In the genomic region with DNA sequence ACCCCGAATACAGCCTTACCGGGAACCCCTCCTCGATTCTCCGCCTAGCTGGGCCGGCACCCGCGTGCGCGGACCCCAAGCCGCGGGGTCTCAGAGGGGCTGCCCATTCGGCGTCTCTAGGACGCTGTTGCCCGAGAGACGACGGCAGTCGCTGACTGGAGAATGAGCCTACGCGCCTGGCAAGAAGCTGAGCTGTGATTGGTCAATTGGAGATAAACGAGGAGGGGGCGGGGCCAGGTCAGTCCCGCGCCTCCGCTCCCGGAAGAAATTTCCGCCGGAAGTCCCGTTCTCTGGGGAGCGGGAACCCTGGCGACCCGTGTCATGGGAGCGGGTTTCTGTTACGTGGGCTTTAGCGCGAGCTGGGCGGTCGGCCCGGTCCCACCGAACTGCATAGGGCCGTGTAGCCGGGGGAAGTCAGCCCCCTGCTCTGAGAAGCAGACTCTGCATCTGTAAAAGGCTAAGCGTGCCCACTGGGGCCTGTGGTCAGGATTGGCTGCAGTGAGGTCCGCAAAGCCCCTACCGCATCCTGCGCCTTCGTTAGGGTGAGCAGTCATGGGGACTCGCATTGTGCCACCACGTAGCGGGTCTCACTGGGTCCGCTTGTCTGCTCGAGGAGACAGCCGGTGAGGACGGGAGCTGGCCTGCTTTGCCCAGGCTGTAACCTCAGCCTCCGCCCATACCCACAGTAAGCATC, we compare ENCODE assay signal across 8 cellular contexts. TPM values are rescaled to one million over a fixed set of nuclear protein-coding genes. Genes with fewer than 3 reads are reported as not detected.
A peak's percentile ranks its signal among the peaks of the same experiment; 100 is the strongest.
DNase-seq lines count a peak whose midpoint lies in the region; ATAC-seq and TF ChIP-seq lines count a peak whose summit lies in the region.

A gene with protein sequence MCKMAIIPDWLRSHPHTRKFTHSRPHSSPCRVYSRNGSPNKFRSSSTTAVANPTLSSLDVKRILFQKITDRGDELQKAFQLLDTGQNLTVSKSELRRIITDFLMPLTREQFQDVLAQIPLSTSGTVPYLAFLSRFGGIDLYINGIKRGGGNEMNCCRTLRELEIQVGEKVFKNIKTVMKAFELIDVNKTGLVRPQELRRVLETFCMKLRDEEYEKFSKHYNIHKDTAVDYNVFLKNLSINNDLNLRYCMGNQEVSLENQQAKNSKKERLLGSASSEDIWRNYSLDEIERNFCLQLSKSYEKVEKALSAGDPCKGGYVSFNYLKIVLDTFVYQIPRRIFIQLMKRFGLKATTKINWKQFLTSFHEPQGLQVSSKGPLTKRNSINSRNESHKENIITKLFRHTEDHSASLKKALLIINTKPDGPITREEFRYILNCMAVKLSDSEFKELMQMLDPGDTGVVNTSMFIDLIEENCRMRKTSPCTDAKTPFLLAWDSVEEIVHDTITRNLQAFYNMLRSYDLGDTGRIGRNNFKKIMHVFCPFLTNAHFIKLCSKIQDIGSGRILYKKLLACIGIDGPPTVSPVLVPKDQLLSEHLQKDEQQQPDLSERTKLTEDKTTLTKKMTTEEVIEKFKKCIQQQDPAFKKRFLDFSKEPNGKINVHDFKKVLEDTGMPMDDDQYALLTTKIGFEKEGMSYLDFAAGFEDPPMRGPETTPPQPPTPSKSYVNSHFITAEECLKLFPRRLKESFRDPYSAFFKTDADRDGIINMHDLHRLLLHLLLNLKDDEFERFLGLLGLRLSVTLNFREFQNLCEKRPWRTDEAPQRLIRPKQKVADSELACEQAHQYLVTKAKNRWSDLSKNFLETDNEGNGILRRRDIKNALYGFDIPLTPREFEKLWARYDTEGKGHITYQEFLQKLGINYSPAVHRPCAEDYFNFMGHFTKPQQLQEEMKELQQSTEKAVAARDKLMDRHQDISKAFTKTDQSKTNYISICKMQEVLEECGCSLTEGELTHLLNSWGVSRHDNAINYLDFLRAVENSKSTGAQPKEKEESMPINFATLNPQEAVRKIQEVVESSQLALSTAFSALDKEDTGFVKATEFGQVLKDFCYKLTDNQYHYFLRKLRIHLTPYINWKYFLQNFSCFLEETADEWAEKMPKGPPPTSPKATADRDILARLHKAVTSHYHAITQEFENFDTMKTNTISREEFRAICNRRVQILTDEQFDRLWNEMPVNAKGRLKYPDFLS (N-terminal part only) (minus strand): TSS at position 157 of the 694 bp plus-strand sequence. CDS start 29,987 bp downstream, outside the sequence.

- H3K9me3 ChIP-seq in left ventricle myocardium inferior (replicated peaks) (no peaks in the 10 kb centered on the region), upper lobe of right lung (no peaks in the 10 kb centered on the region)

- H3K27ac Mint-ChIP-seq in T-cell (peak within 1 kb of the TSS; percentile 53 to 85), progenitor cell of endocrine pancreas (peak within 1 kb of the TSS; percentile 96)

- peak within 1 kb of the TSS; percentile 95 for H3K4me3 ChIP-seq in left ventricle myocardium inferior
- H3K4me3 ChIP-seq in upper lobe of right lung: peak within 1 kb of the TSS; percentile 95

- H3K36me3 ChIP-seq in left ventricle myocardium inferior (no peaks in the 10 kb centered on the region), upper lobe of right lung (no peaks in the 10 kb centered on the region)

- H3K27me3 ChIP-seq in left ventricle myocardium inferior (ENCODE audit: low read depth) (no peaks in the 10 kb centered on the region), upper lobe of right lung (no peaks in the 10 kb centered on the region)

- CTCF ChIA-PET in T-cell (lab: Charles Lee): interaction anchor here in 1 of 2 donors (0.8 kb wide), 1 partner anchor 1253 kb away, joined by 4 read pairs; no protein-coding TSS in a partner anchor

- peak within 1 kb of the TSS; percentile 86 for H3K27ac ChIP-seq in left ventricle myocardium inferior (replicated peaks)
- peak within 1 kb of the TSS; percentile 91 for H3K27ac ChIP-seq in upper lobe of right lung

- H3K36me3 Mint-ChIP-seq in T-cell (no peaks in the 10 kb centered on the region), progenitor cell of endocrine pancreas (ENCODE audit: insufficient read depth) (no peaks in the 10 kb centered on the region)

- H3K4me3 Mint-ChIP-seq in T-cell: peak within 1 kb of the TSS; percentile 93 to 94 (median 93)
- peak within 1 kb of the TSS; percentile 91 for H3K4me3 Mint-ChIP-seq in progenitor cell of endocrine pancreas (ENCODE audit: low read depth)

- H3K4me1 Mint-ChIP-seq in T-cell (peaks cover 27 to 36% (median 29%) of the 10 kb centered on the region in 3 donors), progenitor cell of endocrine pancreas (ENCODE audit: low read depth) (peaks cover 10% of the 10 kb centered on the region)

- TF ChIP-seq CTCF in left ventricle myocardium inferior (IDR thresholded peaks at IDR 0.05; ENCODE audit: borderline replicate concordance) (no peak), progenitor cell of endocrine pancreas (IDR thresholded peaks at IDR 0.05; ENCODE audit: unreplicated experiment) (no peak), upper lobe of right lung (IDR thresholded peaks at IDR 0.05) (no peak)

- ATAC-seq in HG02610 (IDR thresholded peaks at IDR 0.05; ENCODE audit: unreplicated experiment) (peak; percentile 78), T-cell (replicated peaks in 1 of 4) (peak; percentile 87 to 94 (median 92)), upper lobe of right lung (peak; percentile 98)

- intact Hi-C loops in left ventricle myocardium inferior (cut with micrococcal nuclease): no loop called here
- intact Hi-C loops in upper lobe of right lung (cut with DNase I): no loop called here

- H3K4me1 ChIP-seq in left ventricle myocardium inferior: peaks cover 26% of the 10 kb centered on the region
- peaks cover 9% of the 10 kb centered on the region for H3K4me1 ChIP-seq in upper lobe of right lung

- DNase-seq in GM04504 (ENCODE audit: low read depth) (peak; percentile 84), NCI-H1436 treated with DMSO at 0.1 percent for 48 hours (lab: John Stamatoyannopoulos, UW) (peak; percentile 40), T-cell (peak; percentile 71 to 90 (median 84)), amniotic stem cell (lab: John Stamatoyannopoulos, UW) (peak; percentile 91), left ventricle myocardium inferior (peak; percentile 91), progenitor cell of endocrine pancreas (ENCODE audit: low spot score, unreplicated experiment) (peak; percentile 90), upper lobe of right lung (peak; percentile 93)

- H3K9me3 Mint-ChIP-seq in T-cell (no peaks in the 10 kb centered on the region), progenitor cell of endocrine pancreas (ENCODE audit: low read depth) (no peaks in the 10 kb centered on the region)

- POLR2A ChIA-PET in T-cell (lab: Charles Lee): no interaction called here

- H3K27me3 Mint-ChIP-seq in T-cell (peaks cover 0 to 1% of the 10 kb centered on the region in 2 donors), progenitor cell of endocrine pancreas (no peaks in the 10 kb centered on the region)

RNA-seq across cellular contexts. Expression of the gene that starts here (rescaled TPM):
- total RNA-seq in T-cell: under 1 TPM; 0.26 to 0.89 (median 0.53) TPM
- total RNA-seq in left ventricle myocardium inferior: 1.8 TPM
- 7.0 and 8.6 TPM in 2 replicates for total RNA-seq in progenitor cell of endocrine pancreas
- 3.6 TPM for total RNA-seq in upper lobe of right lung

Comparison
In these comparisons a context has a peak if more than half of its experiments do, and no peak if none do; other contexts are left out.
1. Peak in every context shown above with its lines: DNase-seq, ATAC-seq, H3K4me3 ChIP-seq and H3K27ac ChIP-seq.
2. Peak in DNase-seq and ATAC-seq in T-cell; RNA of the gene not detected or under 1 TPM.
3. DNase-seq: peak in every context shown above with its lines; median percentile 93 in upper lobe of right lung; 91 in amniotic stem cell; 91 in left ventricle myocardium inferior; 90 in progenitor cell of endocrine pancreas; 84 in T-cell; 84 in GM04504; 40 in NCI-H1436 treated with DMSO at 0.1 percent for 48 hours.